ENCODE assay signal across 8 cellular contexts in genomic region chr12:79407671-79408622, GRCh38.
DNase-seq lines count a peak whose midpoint lies in the region; ATAC-seq and TF ChIP-seq lines count a peak whose summit lies in the region.

No MANE protein-coding gene starts in this region.

- no peaks in the 10 kb centered on the region for H3K9me3 ChIP-seq in GM23248 (ENCODE audit: low read depth)
- no peaks in the 10 kb centered on the region for H3K9me3 ChIP-seq in IMR-90 (ENCODE audit: control insufficient read depth, insufficient read depth, low read length)

- H3K79me2 ChIP-seq in GM23248 (ENCODE audit: insufficient read depth), result no peaks in the 10 kb centered on the region

- peak overlapping the region; percentile 77 for H3K4me2 ChIP-seq in GM23248 (ENCODE audit: unreplicated experiment)
- peak overlapping the region; percentile 8; the same call in 1 of the 2 replicates for H3K4me2 ChIP-seq in IMR-90 (ENCODE audit: low read depth, low read length)

- H3K4me3 ChIP-seq in GM23248 (peak overlapping the region; percentile 6; the same call in 1 of the 2 replicates), IMR-90 (ENCODE audit: insufficient read depth, low read depth, low read length) (no peak overlapping the region), rectal smooth muscle tissue (ENCODE audit: low read length) (no peak overlapping the region)

- no peaks in the 10 kb centered on the region for H3K36me3 ChIP-seq in GM23248 (ENCODE audit: low read depth)
- no peaks in the 10 kb centered on the region for H3K36me3 ChIP-seq in IMR-90 (ENCODE audit: control insufficient read depth, insufficient read depth, low read length)
- H3K36me3 ChIP-seq in rectal smooth muscle tissue (ENCODE audit: control insufficient read depth, insufficient read depth, low read length), result no peaks in the 10 kb centered on the region

- H3K4me1 ChIP-seq in GM23248 (ENCODE audit: insufficient read depth) (peaks cover 49% of the 10 kb centered on the region), IMR-90 (ENCODE audit: control insufficient read depth, insufficient read depth, low read length) (peaks cover 14% of the 10 kb centered on the region), rectal smooth muscle tissue (ENCODE audit: control insufficient read depth, insufficient read depth, low read length) (peaks cover 18% of the 10 kb centered on the region)

- peak overlapping the region; percentile 95 for H2BK20ac ChIP-seq in IMR-90 (ENCODE audit: low read depth, low read length)

- in situ Hi-C loops in GM23248 (cut with MboI) (loop anchor here (25.0 kb wide), 2 partner anchors 329 to 854 kb away; no protein-coding TSS in a partner anchor), IMR-90 (cut with MboI; ENCODE audit: low sequenced_read_pairs) (loop anchor here (5.0 to 25.0 kb wide), 7 partner anchors 139 to 1529 kb away; partner anchors contain the start of genes LIN7A and PPP1R12A)

- peak overlapping the region; percentile 90 for H3K23ac ChIP-seq in IMR-90 (ENCODE audit: low read depth, low read length)

- BruUV-seq in IMR-90 (replicated peaks; lab: Mats Ljungman, UMichigan), result no TSS peak

- CTCF ChIA-PET in IMR-90 (lab: Yijun Ruan, JAX), result interaction anchor here (0.7 to 1.3 kb wide), 5 partner anchors 12 to 861 kb away, joined by 3 to 4 read pairs (median 3); no protein-coding TSS in a partner anchor

- peak overlapping the region; percentile 62; the same call in 1 of the 2 replicates for H2AK5ac ChIP-seq in IMR-90 (ENCODE audit: low read depth, low read length)

- peak overlapping the region; percentile 69 for H3K56ac ChIP-seq in IMR-90 (ENCODE audit: extremely low read depth, insufficient read depth, low read length)

- DNase-seq in NCI-H524 (lab: John Stamatoyannopoulos, UW), result peak; percentile 19 to 51
- DNase-seq in NCI-H524 treated with DMSO at 0.1 percent for 48 hours (lab: John Stamatoyannopoulos, UW), result no peak
- DNase-seq in GM23248, result peak; percentile 90
- peak; percentile 91 for DNase-seq in IMR-90
- peak; percentile 42 for DNase-seq in T1000 (lab: John Stamatoyannopoulos, UW)
- DNase-seq in glomerular endothelial cell (ENCODE audit: extremely low read depth, low read depth, low spot score), result peak; percentile 79
- no peak for DNase-seq in NCI-H345 treated with DMSO at 0.1 percent for 48 hours (lab: John Stamatoyannopoulos, UW; ENCODE audit: unreplicated experiment)

- H4K20me1 ChIP-seq in GM23248 (ENCODE audit: insufficient read depth), result no peaks in the 10 kb centered on the region
- H4K20me1 ChIP-seq in IMR-90 (ENCODE audit: insufficient read depth, low read length), result no peaks in the 10 kb centered on the region

- H4K91ac ChIP-seq in IMR-90 (ENCODE audit: insufficient read depth, low read depth, low read length), result peak overlapping the region; percentile 94

- 33 to 43% methylated on average over 6 of the region's 6 CpGs for WGBS in GM23248 (ENCODE audit: low coverage in 1 of 2, low lambda C conversion rate in 2 of 2, missing lambda C conversion rate in 2 of 2), 2 experiments
- WGBS in IMR-90 (ENCODE audit: extremely low coverage in 2 of 2, insufficient read length in 1 of 2), 2 experiments, result no CpG with 5 or more reads among the region's 6 CpGs

- H2AFZ ChIP-seq in GM23248 (peak overlapping the region; percentile 59), IMR-90 (replicated peaks; ENCODE audit: low read length, poor library complexity) (peak overlapping the region; percentile 73)

- H3K9me2 ChIP-seq in GM23248 (ENCODE audit: insufficient read depth), result no peaks in the 10 kb centered on the region

- peak overlapping the region; percentile 95 for H3K14ac ChIP-seq in IMR-90 (replicated peaks; ENCODE audit: low read depth, low read length)

- TF ChIP-seq CTCF in IMR-90 (conservative IDR thresholded peaks at IDR 0.05; ENCODE audit: low read depth, low read length), result peak; percentile 97

- 0 out of 2 replicates have a peak, but pooled peaks cover 4% of the 10 kb centered on the region for H3K9me1 ChIP-seq in IMR-90 (ENCODE audit: insufficient read depth, low read length)

- dilution Hi-C loops in IMR-90 (cut with HindIII; ENCODE audit: low sequenced_read_pairs, unreplicated experiment), result no loop called here

- peak overlapping the region; percentile 90 for H2BK15ac ChIP-seq in IMR-90 (ENCODE audit: low read depth, low read length)

- intact Hi-C loops in IMR-90 (cut with micrococcal nuclease), result loop anchor here (1.0 to 5.0 kb wide), 8 partner anchors 283 to 1719 kb away; partner anchors contain the start of gene PAWR

- peak; percentile 96 for TF ChIP-seq RAD21 in IMR-90 (IDR thresholded peaks at IDR 0.05; ENCODE audit: low read length)

- peak; percentile 91 for ATAC-seq in IMR-90 (ENCODE audit: low read depth)

- no peak overlapping the region for H2AK9ac ChIP-seq in IMR-90 (replicated peaks; ENCODE audit: low read depth, low read length, poor library complexity)

- peaks cover 0 to 3% of the 10 kb centered on the region in 2 experiments; a peak in 1 of 4 replicates for H3K79me1 ChIP-seq in IMR-90 (ENCODE audit: low read depth in 1 of 2, low read length in 2 of 2)

- H4K8ac ChIP-seq in IMR-90 (ENCODE audit: low read depth in 2 of 2, low read length in 2 of 2), result peak overlapping the region; percentile 61 to 97

- peak; percentile 58; the same call in 1 of the 2 replicates for TF ChIP-seq POLR2A in IMR-90 (IDR thresholded peaks at IDR 0.05; ENCODE audit: low read depth, low read length)

- POLR2A ChIA-PET in IMR-90 (lab: Charles Lee; ENCODE audit: unreplicated experiment), result no interaction called here

- H3K27me3 ChIP-seq in GM23248 (replicated peaks; ENCODE audit: insufficient read depth), result no peaks in the 10 kb centered on the region
- no peaks in the 10 kb centered on the region for H3K27me3 ChIP-seq in IMR-90 (ENCODE audit: control insufficient read depth, insufficient read depth, low read length)
- no peaks in the 10 kb centered on the region for H3K27me3 ChIP-seq in rectal smooth muscle tissue (ENCODE audit: control insufficient read depth, insufficient read depth, low read length)

- H4K5ac ChIP-seq in IMR-90 (ENCODE audit: low read depth, low read length), result peak overlapping the region; percentile 79; the same call in 1 of the 2 replicates

- H2BK120ac ChIP-seq in IMR-90 (ENCODE audit: low read depth, low read length), result peak overlapping the region; percentile 97

- peak overlapping the region; percentile 58 for H3K27ac ChIP-seq in GM23248
- H3K27ac ChIP-seq in IMR-90 (ENCODE audit: insufficient read depth, low read length), result peak overlapping the region; percentile 45; the same call in 1 of the 2 replicates
- H3K27ac ChIP-seq in rectal smooth muscle tissue (ENCODE audit: low read depth, low read length), result peak overlapping the region; percentile 7

- H3F3A ChIP-seq in GM23248 (ENCODE audit: insufficient read depth), result peaks cover 40% of the 10 kb centered on the region

- peak overlapping the region; percentile 95 for H3K4ac ChIP-seq in IMR-90 (ENCODE audit: low read depth, low read length)

- peak overlapping the region; percentile 98 for H2BK5ac ChIP-seq in IMR-90 (ENCODE audit: low read depth, low read length, poor library complexity, severe bottlenecking)

- peak overlapping the region; percentile 83 for H3K18ac ChIP-seq in IMR-90 (ENCODE audit: low read depth, low read length)

- H3K9ac ChIP-seq in GM23248 (peak overlapping the region; percentile 19; the same call in 1 of the 2 replicates), IMR-90 (ENCODE audit: low read depth, low read length) (peak overlapping the region; percentile 39; the same call in 1 of the 2 replicates), rectal smooth muscle tissue (ENCODE audit: low read length) (no peak overlapping the region)

TF ChIP-seq in IMR-90, 13 proteins besides CTCF, POLR2A, EP300 and RAD21:
- TF ChIP-seq RCOR1 (IDR thresholded peaks at IDR 0.05; ENCODE audit: insufficient replicate concordance, low read length) (no peak), NFE2L2 (IDR thresholded peaks at IDR 0.05; ENCODE audit: low read depth, low read length) (no peak), MAZ (IDR thresholded peaks at IDR 0.05; ENCODE audit: borderline replicate concordance, low read depth, low read length) (no peak), CEBPB (IDR thresholded peaks at IDR 0.05; ENCODE audit: low read depth, low read length) (peak; percentile 35; the same call in 1 of the 2 replicates), SMC3 (IDR thresholded peaks at IDR 0.05; ENCODE audit: low read depth, low read length) (peak; percentile 82), MAFK (IDR thresholded peaks at IDR 0.05; ENCODE audit: low read depth, low read length) (no peak), FOS (IDR thresholded peaks at IDR 0.05; ENCODE audit: low read depth, low read length) (no peak), BHLHE40 (IDR thresholded peaks at IDR 0.05; ENCODE audit: low read depth, low read length) (no peak), ELK1 (IDR thresholded peaks at IDR 0.05; ENCODE audit: borderline replicate concordance, low read depth, low read length) (no peak), MXI1 (IDR thresholded peaks at IDR 0.05; ENCODE audit: borderline replicate concordance, low read depth, low read length) (no peak), RFX5 (IDR thresholded peaks at IDR 0.05; ENCODE audit: low read depth, low read length) (no peak), CHD1 (IDR thresholded peaks at IDR 0.05; ENCODE audit: low read depth, low read length) (no peak)
- TF ChIP-seq, protein P1, sequence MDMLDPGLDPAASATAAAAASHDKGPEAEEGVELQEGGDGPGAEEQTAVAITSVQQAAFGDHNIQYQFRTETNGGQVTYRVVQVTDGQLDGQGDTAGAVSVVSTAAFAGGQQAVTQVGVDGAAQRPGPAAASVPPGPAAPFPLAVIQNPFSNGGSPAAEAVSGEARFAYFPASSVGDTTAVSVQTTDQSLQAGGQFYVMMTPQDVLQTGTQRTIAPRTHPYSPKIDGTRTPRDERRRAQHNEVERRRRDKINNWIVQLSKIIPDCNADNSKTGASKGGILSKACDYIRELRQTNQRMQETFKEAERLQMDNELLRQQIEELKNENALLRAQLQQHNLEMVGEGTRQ (IDR thresholded peaks at IDR 0.05; ENCODE audit: low read depth, low read length), result no peak

Comparison
In these comparisons a context has a peak if more than half of its experiments do, and no peak if none do; other contexts are left out.
1. DNase-seq: peak in NCI-H524 (2 of 2), GM23248 (single experiment), IMR-90 (single experiment), T1000 (single experiment) and glomerular endothelial cell (single experiment); none in NCI-H524 treated with DMSO at 0.1 percent for 48 hours (single experiment) and NCI-H345 treated with DMSO at 0.1 percent for 48 hours (single experiment).
2. H3K27ac ChIP-seq: peak in every context shown above with its lines; median percentile 58 in GM23248; 45 in IMR-90; 7 in rectal smooth muscle tissue.